2 cellular contexts compared by ENCODE assay signal in genomic region chr1:10005248-10005647, GRCh38. TPM values are rescaled to one million over a fixed set of nuclear protein-coding genes. Genes with fewer than 3 reads are reported as not detected.
"Had no signal": no experiment of that assay in that cellular context is flagged by ENCODE, and none has a peak within 500 bp of the region (broad histone marks: within the 10 kb centered on the region; RNA-seq: fewer than 3 reads in every experiment).

No MANE protein-coding gene starts in this region.

RNA-seq across cellular contexts. Expression of gene RBP7, which starts 8.2 kb away (rescaled TPM):
- total RNA-seq: LHCN-M2, MCF 10A had no signal
